20 cellular contexts compared by ENCODE assay signal in the genomic region with DNA sequence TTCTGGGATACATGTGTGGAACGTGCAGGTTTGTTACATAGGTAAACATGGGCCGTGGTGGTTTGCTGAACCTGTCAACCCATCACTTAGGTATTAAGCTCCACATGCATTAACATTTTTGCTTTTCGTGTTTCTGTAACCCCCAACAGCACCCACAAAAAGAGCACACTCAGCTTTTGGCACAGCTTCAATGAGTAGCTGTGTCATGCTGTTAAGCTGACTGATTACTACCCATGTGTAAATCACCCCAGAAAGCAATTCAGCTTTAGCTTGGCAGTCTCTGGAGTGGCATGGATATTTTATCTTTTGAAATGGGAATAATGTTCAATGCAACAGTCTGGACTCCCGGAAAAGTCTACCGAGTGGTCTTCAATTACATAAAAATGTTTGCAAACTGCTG.
"Had no signal": no experiment of that assay in that cellular context is flagged by ENCODE, and none has a peak within 500 bp of the region (broad histone marks: within the 10 kb centered on the region; RNA-seq: fewer than 3 reads in every experiment).

No MANE protein-coding gene starts in this region.

- H3K4me1 ChIP-seq: breast epithelium, esophagus muscularis mucosa, gastrocnemius medialis, prostate gland, thyroid gland had no signal

- DNase-seq: activated B cell treated with CpG ODN at 0.5 μM for 24 hours; activated CD4-positive, alpha-beta memory T cell treated with anti-CD3 and anti-CD28 coated beads for 36 hours; activated CD4-positive, alpha-beta T cell treated with anti-CD3 and anti-CD28 coated beads for 48 hours; activated naive CD4-positive, alpha-beta T cell treated with Interleukin-2 at 50 U/mL for 16 hours; activated naive CD8-positive, alpha-beta T cell treated with anti-CD3 and anti-CD28 coated beads for 36 hours; activated T-cell treated with anti-CD3 and anti-CD28 coated beads, Interleukin-2, amount 50 U/mL, for 48 hours; effector memory CD4-positive, alpha-beta T cell; gastrocnemius medialis; hippocampal formation; left cardiac atrium; ovary; right cardiac atrium; stimulated activated CD4-positive, alpha-beta T cell treated with anti-CD3 and anti-CD28 coated beads, Interleukin-12 subunit alpha, Interleukin-12 subunit beta, amount 100 ng/mL, for 4 hours; substantia nigra; T1000; thyroid gland had no signal

- H3K27ac ChIP-seq: breast epithelium, esophagus muscularis mucosa, gastrocnemius medialis, neutrophil, ovary, prostate gland, thyroid gland had no signal

- H3K27me3 ChIP-seq: breast epithelium, esophagus muscularis mucosa, gastrocnemius medialis, neutrophil, ovary, thyroid gland had no signal

- ATAC-seq: gastrocnemius medialis, left cardiac atrium, right cardiac atrium had no signal
